In genomic region chr7:75739796-75740672, GRCh38 we compare ENCODE assay signal across 9 cellular contexts. TPM values are rescaled to one million over a fixed set of nuclear protein-coding genes. Genes with fewer than 3 reads are reported as not detected.
DNase-seq lines count a peak whose midpoint lies in the region; ATAC-seq and TF ChIP-seq lines count a peak whose summit lies in the region.
"Had no signal": no experiment of that assay in that cellular context is flagged by ENCODE, and none has a peak within 500 bp of the region (broad histone marks: within the 10 kb centered on the region; RNA-seq: fewer than 3 reads in every experiment).

No MANE protein-coding gene starts in this region.

- H3K36me3 ChIP-seq in KMS-11 (ENCODE audit: insufficient read depth) (no peaks in the 10 kb centered on the region), mucosa of stomach (ENCODE audit: control insufficient read depth, insufficient read depth, low read length) (no peaks in the 10 kb centered on the region)

- H3K4me2 ChIP-seq in KMS-11: peak overlapping the region; percentile 32

- H3K27ac ChIP-seq in KMS-11: peak overlapping the region; percentile 57

- H3K4me1 ChIP-seq in KMS-11 (ENCODE audit: low read depth, poor library complexity, severe bottlenecking): peaks cover 10% of the 10 kb centered on the region
- H3K4me1 ChIP-seq in mucosa of stomach (ENCODE audit: control insufficient read depth, insufficient read depth, low read length): peaks cover 22% of the 10 kb centered on the region

- CTCF ChIA-PET in activated CD4-positive, alpha-beta T cell treated with anti-CD3 and anti-CD28 coated beads for 36 hours (lab: Charles Lee): interaction anchor here (0.8 to 1.6 kb wide), 4 partner anchors 8 to 137 kb away, joined by 3 to 5 read pairs (median 4); no protein-coding TSS in a partner anchor

- peak overlapping the region; percentile 95 for H2AFZ ChIP-seq in KMS-11 (ENCODE audit: low read depth)

- H3K36me3 Mint-ChIP-seq in activated CD4-positive, alpha-beta T cell treated with anti-CD3 and anti-CD28 coated beads for 36 hours (ENCODE audit: low read depth): no peaks in the 10 kb centered on the region

- H3K4me3 Mint-ChIP-seq in activated CD4-positive, alpha-beta T cell treated with anti-CD3 and anti-CD28 coated beads for 36 hours: peak overlapping the region; percentile 82

- peaks cover 10% of the 10 kb centered on the region for H3K27me3 Mint-ChIP-seq in activated CD4-positive, alpha-beta T cell treated with anti-CD3 and anti-CD28 coated beads for 36 hours

- H3K9ac ChIP-seq in KMS-11 (peak overlapping the region; percentile 64; the same call in 1 of the 2 replicates), mucosa of stomach (ENCODE audit: low read length) (peak overlapping the region; percentile 66)

- POLR2A ChIA-PET in activated CD4-positive, alpha-beta T cell treated with anti-CD3 and anti-CD28 coated beads for 36 hours (lab: Charles Lee): interaction anchor here (0.6 to 0.7 kb wide), 2 partner anchors 70 to 459 kb away, joined by 3 to 6 read pairs; no protein-coding TSS in a partner anchor

- H3K9me3 ChIP-seq in mucosa of stomach (ENCODE audit: control insufficient read depth, low read length): no peaks in the 10 kb centered on the region

- H3K4me3 ChIP-seq in KMS-11 (IDR thresholded peaks at IDR 0.05; ENCODE audit: insufficient read depth, low read depth, low read length): no peak overlapping the region
- H3K4me3 ChIP-seq in cardiac fibroblast (replicated peaks in 1 of 2; ENCODE audit: low read depth in 2 of 2, low read length in 2 of 2): peak overlapping the region; percentile 64 to 67
- peak overlapping the region; percentile 48 for H3K4me3 ChIP-seq in mucosa of stomach (ENCODE audit: low read length)

- H3K4me1 Mint-ChIP-seq in activated CD4-positive, alpha-beta T cell treated with anti-CD3 and anti-CD28 coated beads for 36 hours: peaks cover 19% of the 10 kb centered on the region

- no peak for DNase-seq in activated CD4-positive, alpha-beta T cell treated with anti-CD3 and anti-CD28 coated beads for 36 hours
- DNase-seq in activated CD4-positive, alpha-beta T cell treated with anti-CD3 and anti-CD28 coated beads for 1 hour: no peak
- DNase-seq in cardiac fibroblast (ENCODE audit: low read depth in 2 of 2) (peak; percentile 73), NCI-H2171 treated with DMSO at 0.1 percent for 48 hours (lab: John Stamatoyannopoulos, UW) (no peak), DMS 273 (lab: John Stamatoyannopoulos, UW; ENCODE audit: unreplicated experiment) (no peak)

- intact Hi-C loops in activated CD4-positive, alpha-beta T cell treated with anti-CD3 and anti-CD28 coated beads for 36 hours (cut with DNase I, micrococcal nuclease): loop anchor here (1.0 to 5.0 kb wide), 10 partner anchors 36 to 668 kb away; partner anchors contain the start of genes MDH2 (in 1 of the 2), POM121C (in 1 of the 2), POR (in 1 of the 2) and RCC1L (in 1 of the 2)

- H3K9me3 Mint-ChIP-seq in activated CD4-positive, alpha-beta T cell treated with anti-CD3 and anti-CD28 coated beads for 36 hours (ENCODE audit: low read depth): no peaks in the 10 kb centered on the region

- H3K79me2 ChIP-seq in KMS-11 (ENCODE audit: insufficient read depth, low read depth): no peaks in the 10 kb centered on the region

- no peaks in the 10 kb centered on the region for H4K20me1 ChIP-seq in KMS-11 (ENCODE audit: insufficient read depth)

- ATAC-seq in activated CD4-positive, alpha-beta T cell treated with anti-CD3 and anti-CD28 coated beads for 36 hours: no peak
- no peak for ATAC-seq in GM21737 (IDR thresholded peaks at IDR 0.05; ENCODE audit: unreplicated experiment)

- peak overlapping the region; percentile 91 for H3K27ac Mint-ChIP-seq in activated CD4-positive, alpha-beta T cell treated with anti-CD3 and anti-CD28 coated beads for 36 hours

- TF ChIP-seq CTCF in KMS-11 (conservative IDR thresholded peaks at IDR 0.05; ENCODE audit: low read depth, low read length) (no peak), cardiac fibroblast (IDR thresholded peaks at IDR 0.05; ENCODE audit: low read depth, low read length) (no peak)

- no peaks in the 10 kb centered on the region; the same call in 1 of the 2 replicates for H3K27me3 ChIP-seq in KMS-11 (ENCODE audit: insufficient read depth, low read depth)
- H3K27me3 ChIP-seq in mucosa of stomach (ENCODE audit: control insufficient read depth, insufficient read depth, low read length): no peaks in the 10 kb centered on the region

RNA-seq across cellular contexts. Expression of gene HIP1, which starts 1.3 kb away (rescaled TPM):
- 1 to 10 TPM; 4.1 to 5.0 TPM for total RNA-seq in activated CD4-positive, alpha-beta T cell treated with anti-CD3 and anti-CD28 coated beads for 36 hours

RNA-seq across cellular contexts. Expression of gene CCL26, which starts 32.0 kb away (rescaled TPM):
- total RNA-seq in activated CD4-positive, alpha-beta T cell treated with anti-CD3 and anti-CD28 coated beads for 36 hours: under 1 TPM in 1 of 2 experiments, not detected in 1; 0.39 TPM
- total RNA-seq: Daoy had no signal

Comparison
In these comparisons a context has a peak if more than half of its experiments do, and no peak if none do; other contexts are left out.
1. DNase-seq: peak in cardiac fibroblast (2 of 2); none in activated CD4-positive, alpha-beta T cell treated with anti-CD3 and anti-CD28 coated beads for 36 hours (single experiment), activated CD4-positive, alpha-beta T cell treated with anti-CD3 and anti-CD28 coated beads for 1 hour (single experiment), NCI-H2171 treated with DMSO at 0.1 percent for 48 hours (single experiment) and DMS 273 (single experiment).